Comparison of ENCODE assay signal across 1 cellular context in the genomic region with DNA sequence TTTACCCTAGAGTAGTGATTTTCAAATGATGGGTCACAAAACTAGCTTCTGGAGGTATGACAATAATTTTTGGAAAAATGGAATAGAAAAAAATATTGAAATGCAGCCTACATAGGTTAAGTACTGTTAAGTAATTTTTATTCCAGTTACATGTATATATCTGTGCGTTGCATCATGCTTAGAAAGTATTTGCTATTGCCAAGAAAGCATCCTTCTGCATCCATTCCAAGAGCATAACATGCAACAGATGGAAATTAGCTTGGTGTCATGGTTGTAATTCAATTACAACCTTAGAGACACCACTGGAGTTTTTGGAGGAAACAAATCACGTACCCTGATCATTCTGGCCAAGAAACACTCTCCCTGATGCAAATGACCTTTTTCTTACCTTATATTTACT.
TF ChIP-seq lines count a peak whose summit lies in the region.

No MANE protein-coding gene starts in this region.

TF ChIP-seq in HepG2, 621 proteins besides CTCF, POLR2A, EP300 and RAD21 (continued from another document):
- TF ChIP-seq ZNF550 (CRISPR knock-in tag; IDR thresholded peaks at IDR 0.05; ENCODE audit: borderline replicate concordance) (no peak), ZNF235 (CRISPR knock-in tag; IDR thresholded peaks at IDR 0.05; ENCODE audit: borderline replicate concordance) (no peak), ZFX (CRISPR knock-in tag; IDR thresholded peaks at IDR 0.05; ENCODE audit: low read depth) (no peak)
- TF ChIP-seq, protein P1, sequence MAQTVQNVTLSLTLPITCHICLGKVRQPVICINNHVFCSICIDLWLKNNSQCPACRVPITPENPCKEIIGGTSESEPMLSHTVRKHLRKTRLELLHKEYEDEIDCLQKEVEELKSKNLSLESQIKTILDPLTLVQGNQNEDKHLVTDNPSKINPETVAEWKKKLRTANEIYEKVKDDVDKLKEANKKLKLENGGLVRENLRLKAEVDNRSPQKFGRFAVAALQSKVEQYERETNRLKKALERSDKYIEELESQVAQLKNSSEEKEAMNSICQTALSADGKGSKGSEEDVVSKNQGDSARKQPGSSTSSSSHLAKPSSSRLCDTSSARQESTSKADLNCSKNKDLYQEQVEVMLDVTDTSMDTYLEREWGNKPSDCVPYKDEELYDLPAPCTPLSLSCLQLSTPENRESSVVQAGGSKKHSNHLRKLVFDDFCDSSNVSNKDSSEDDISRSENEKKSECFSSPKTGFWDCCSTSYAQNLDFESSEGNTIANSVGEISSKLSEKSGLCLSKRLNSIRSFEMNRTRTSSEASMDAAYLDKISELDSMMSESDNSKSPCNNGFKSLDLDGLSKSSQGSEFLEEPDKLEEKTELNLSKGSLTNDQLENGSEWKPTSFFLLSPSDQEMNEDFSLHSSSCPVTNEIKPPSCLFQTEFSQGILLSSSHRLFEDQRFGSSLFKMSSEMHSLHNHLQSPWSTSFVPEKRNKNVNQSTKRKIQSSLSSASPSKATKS (CRISPR knock-in tag; IDR thresholded peaks at IDR 0.05): no peak
- TF ChIP-seq, protein P2, sequence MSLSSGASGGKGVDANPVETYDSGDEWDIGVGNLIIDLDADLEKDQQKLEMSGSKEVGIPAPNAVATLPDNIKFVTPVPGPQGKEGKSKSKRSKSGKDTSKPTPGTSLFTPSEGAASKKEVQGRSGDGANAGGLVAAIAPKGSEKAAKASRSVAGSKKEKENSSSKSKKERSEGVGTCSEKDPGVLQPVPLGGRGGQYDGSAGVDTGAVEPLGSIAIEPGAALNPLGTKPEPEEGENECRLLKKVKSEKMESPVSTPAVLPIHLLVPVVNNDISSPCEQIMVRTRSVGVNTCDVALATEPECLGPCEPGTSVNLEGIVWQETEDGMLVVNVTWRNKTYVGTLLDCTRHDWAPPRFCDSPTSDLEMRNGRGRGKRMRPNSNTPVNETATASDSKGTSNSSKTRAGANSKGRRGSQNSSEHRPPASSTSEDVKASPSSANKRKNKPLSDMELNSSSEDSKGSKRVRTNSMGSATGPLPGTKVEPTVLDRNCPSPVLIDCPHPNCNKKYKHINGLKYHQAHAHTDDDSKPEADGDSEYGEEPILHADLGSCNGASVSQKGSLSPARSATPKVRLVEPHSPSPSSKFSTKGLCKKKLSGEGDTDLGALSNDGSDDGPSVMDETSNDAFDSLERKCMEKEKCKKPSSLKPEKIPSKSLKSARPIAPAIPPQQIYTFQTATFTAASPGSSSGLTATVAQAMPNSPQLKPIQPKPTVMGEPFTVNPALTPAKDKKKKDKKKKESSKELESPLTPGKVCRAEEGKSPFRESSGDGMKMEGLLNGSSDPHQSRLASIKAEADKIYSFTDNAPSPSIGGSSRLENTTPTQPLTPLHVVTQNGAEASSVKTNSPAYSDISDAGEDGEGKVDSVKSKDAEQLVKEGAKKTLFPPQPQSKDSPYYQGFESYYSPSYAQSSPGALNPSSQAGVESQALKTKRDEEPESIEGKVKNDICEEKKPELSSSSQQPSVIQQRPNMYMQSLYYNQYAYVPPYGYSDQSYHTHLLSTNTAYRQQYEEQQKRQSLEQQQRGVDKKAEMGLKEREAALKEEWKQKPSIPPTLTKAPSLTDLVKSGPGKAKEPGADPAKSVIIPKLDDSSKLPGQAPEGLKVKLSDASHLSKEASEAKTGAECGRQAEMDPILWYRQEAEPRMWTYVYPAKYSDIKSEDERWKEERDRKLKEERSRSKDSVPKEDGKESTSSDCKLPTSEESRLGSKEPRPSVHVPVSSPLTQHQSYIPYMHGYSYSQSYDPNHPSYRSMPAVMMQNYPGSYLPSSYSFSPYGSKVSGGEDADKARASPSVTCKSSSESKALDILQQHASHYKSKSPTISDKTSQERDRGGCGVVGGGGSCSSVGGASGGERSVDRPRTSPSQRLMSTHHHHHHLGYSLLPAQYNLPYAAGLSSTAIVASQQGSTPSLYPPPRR (CRISPR knock-in tag; IDR thresholded peaks at IDR 0.05; ENCODE audit: borderline replicate concordance): no peak
